In genomic region chr19:46745521-46746280, GRCh38 we compare ENCODE assay signal across 8 cellular contexts. TPM values are rescaled to one million over a fixed set of nuclear protein-coding genes. Genes with fewer than 3 reads are reported as not detected.
DNase-seq lines count a peak whose midpoint lies in the region; ATAC-seq, FAIRE-seq and TF ChIP-seq lines count a peak whose summit lies in the region.

Gene FKRP (plus strand): TSS chr19:46746057. CDS start chr19:46755451, 9,394 bp downstream.

- intact Hi-C loops in pancreas (cut with DNase I), result no loop called here

- no peaks in the 10 kb centered on the region for H3K27me3 ChIP-seq in pancreas

- WGBS in pancreas, 2 donors, result 0% methylated on average over 38 to 68 of the region's 68 CpGs

- H3K36me3 Mint-ChIP-seq in glutamatergic neuron (ENCODE audit: unreplicated experiment), result no peaks in the 10 kb centered on the region

- FAIRE-seq in pancreas (lab: Jason Lieb, UNC), result no peak

- peak within 1 kb of the TSS; percentile 93 for H3K4me3 Mint-ChIP-seq in glutamatergic neuron (ENCODE audit: unreplicated experiment)

- H3K4me3 ChIP-seq in LNCaP clone FGC (ENCODE audit: low read depth, low read length), result peak within 1 kb of the TSS; percentile 81
- peak within 1 kb of the TSS; percentile 95 to 97 (median 96) for H3K4me3 ChIP-seq in pancreas

- H3K9me3 Mint-ChIP-seq in glutamatergic neuron (ENCODE audit: unreplicated experiment), result peaks cover 11% of the 10 kb centered on the region

- DNase-seq in A172 (ENCODE audit: low spot score) (no peak), LNCaP clone FGC (ENCODE audit: low read depth) (no peak), glutamatergic neuron (peak; percentile 64), pancreas (peak in 4 of 6 donors; percentile 40 to 79 (median 68)), NCI-H187 (lab: John Stamatoyannopoulos, UW) (no peak), NOMO-1 (lab: John Stamatoyannopoulos, UW; ENCODE audit: unreplicated experiment in 2 of 2) (no peak)
- peak; percentile 24 for DNase-seq in activated T-helper 9 cell treated with anti-CD3 and anti-CD28 coated beads, Interleukin-2, amount 50 U/mL, for 16 hours (ENCODE audit: low read depth)

- H3K9me3 ChIP-seq in pancreas, result no peaks in the 10 kb centered on the region

- H3K27ac ChIP-seq in pancreas, result peak within 1 kb of the TSS in 3 of 4 donors; percentile 42 to 82 (median 67)

- ATAC-seq in GM19035 (IDR thresholded peaks at IDR 0.05; ENCODE audit: unreplicated experiment), result peak; percentile 44
- peak; percentile 55 to 75 (median 64) for ATAC-seq in pancreas

- H3K27me3 Mint-ChIP-seq in glutamatergic neuron (ENCODE audit: unreplicated experiment), result peaks cover 7% of the 10 kb centered on the region

- H3K36me3 ChIP-seq in pancreas, result no peaks in the 10 kb centered on the region

- peaks cover 15% of the 10 kb centered on the region for H3K4me1 Mint-ChIP-seq in glutamatergic neuron (ENCODE audit: low read depth, unreplicated experiment)

- TF ChIP-seq CTCF in LNCaP clone FGC (IDR thresholded peaks at IDR 0.05; ENCODE audit: control insufficient read depth, extremely low read depth, insufficient read depth) (no peak), glutamatergic neuron (IDR thresholded peaks at IDR 0.05; ENCODE audit: partially characterized antibody, unreplicated experiment) (no peak), pancreas (IDR thresholded peaks at IDR 0.05) (no peak)

- peak within 1 kb of the TSS; percentile 84 for H3K27ac Mint-ChIP-seq in glutamatergic neuron (ENCODE audit: unreplicated experiment)

- peaks cover 0 to 11% (median 0%) of the 10 kb centered on the region in 3 donors for H3K4me1 ChIP-seq in pancreas

RNA-seq across cellular contexts. Expression of gene FKRP, which starts in this region (rescaled TPM):
- total RNA-seq in A172 (2014; rRNA removed; shearing (Covaris generic)), result 6.4 and 14.2 TPM in 2 replicates
- 46.6 TPM for total RNA-seq in glutamatergic neuron (ENCODE audit: unreplicated experiment)
- total RNA-seq in pancreas, result 1 to 10 TPM; 5.0 to 9.4 (median 6.5) TPM
- polyA plus RNA-seq in pancreas, result 10 to 100 TPM; 16.6 to 17.4 TPM

Comparison
In these comparisons a context has a peak if more than half of its experiments do, and no peak if none do; other contexts are left out.
1. DNase-seq: peak in activated T-helper 9 cell treated with anti-CD3 and anti-CD28 coated beads, Interleukin-2, amount 50 U/mL, for 16 hours (single experiment), glutamatergic neuron (single experiment) and pancreas (4 of 6); none in A172 (single experiment), LNCaP clone FGC (single experiment), NCI-H187 (0 of 2) and NOMO-1 (0 of 2).